Comparison of ENCODE assay signal across 19 cellular contexts in the genomic region with DNA sequence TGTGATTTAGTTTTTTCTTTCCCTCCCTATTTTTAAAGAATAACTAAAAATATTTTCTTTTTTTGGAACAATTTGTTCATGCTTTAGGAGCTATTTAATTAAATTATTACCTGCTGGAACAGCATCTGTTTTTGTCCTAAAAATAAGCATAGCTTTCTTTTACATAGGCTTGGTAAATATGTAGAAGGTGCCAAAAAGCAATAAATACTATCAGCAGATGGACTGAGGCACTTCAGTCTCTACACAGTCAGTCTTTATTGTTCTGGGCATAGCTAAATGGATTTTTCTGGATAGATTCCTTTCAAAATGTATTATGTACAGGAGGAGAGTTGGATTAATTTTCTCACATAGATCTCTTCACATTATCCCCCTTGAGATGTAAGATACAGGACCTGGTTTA.
"Had no signal": no experiment of that assay in that cellular context is flagged by ENCODE, and none has a peak within 500 bp of the region (broad histone marks: within the 10 kb centered on the region; RNA-seq: fewer than 3 reads in every experiment).

No MANE protein-coding gene starts in this region.

- DNase-seq: activated CD4-positive, alpha-beta memory T cell treated with anti-CD3 and anti-CD28 coated beads, Interleukin-2, amount 10 ng/mL, durations not matched to agents 7 days and 5 days; activated CD4-positive, CD25-positive, alpha-beta regulatory T cell treated with anti-CD3 and anti-CD28 coated beads, Interleukin-2, amount 50 U/mL, for 72 hours; activated gamma-delta T cell; activated naive CD8-positive, alpha-beta T cell treated with anti-CD3 and anti-CD28 coated beads for 36 hours; activated T-cell treated with anti-CD3 and anti-CD28 coated beads, Interleukin-2, amount 50 U/mL, for 48 hours; brain microvascular endothelial cell; endodermal cell; foreskin fibroblast; head of caudate nucleus; naive thymus-derived CD4-positive, alpha-beta T cell; nucleus accumbens; stimulated activated CD4-positive, alpha-beta T cell treated with anti-CD3 and anti-CD28 coated beads, Interleukin-2, amount 100 ng/mL, for 24 hours; stimulated activated naive B cell treated with anti-CD40 and anti-IgM and Interleukin-4, amounts not matched to agents 10 μg/mL and 1 μg/mL and 100 μg/mL, for 72 hours had no signal

- H3K4me1 ChIP-seq: esophagus muscularis mucosa, prostate gland, tibial nerve, vagina had no signal

- ATAC-seq: naive thymus-derived CD4-positive, alpha-beta T cell; sciatic nerve; stimulated activated naive B cell treated with anti-CD40 and anti-IgM and Interleukin-4, amounts not matched to agents 10 μg/mL and 1 μg/mL and 100 μg/mL, for 72 hours had no signal

- H3K27ac ChIP-seq: brain microvascular endothelial cell, esophagus muscularis mucosa, prostate gland, tibial nerve, vagina had no signal

- H3K9me3 ChIP-seq: esophagus muscularis mucosa, prostate gland, tibial nerve, vagina had no signal

- H3K4me3 ChIP-seq: esophagus muscularis mucosa, prostate gland, tibial nerve, vagina had no signal

- FAIRE-seq: islet of Langerhans had no signal

- H3K36me3 ChIP-seq: brain microvascular endothelial cell, esophagus muscularis mucosa, prostate gland, tibial nerve, vagina had no signal

- H3K27me3 ChIP-seq: brain microvascular endothelial cell, esophagus muscularis mucosa, tibial nerve, vagina had no signal
